27 cellular contexts compared by ENCODE assay signal in the genomic region with DNA sequence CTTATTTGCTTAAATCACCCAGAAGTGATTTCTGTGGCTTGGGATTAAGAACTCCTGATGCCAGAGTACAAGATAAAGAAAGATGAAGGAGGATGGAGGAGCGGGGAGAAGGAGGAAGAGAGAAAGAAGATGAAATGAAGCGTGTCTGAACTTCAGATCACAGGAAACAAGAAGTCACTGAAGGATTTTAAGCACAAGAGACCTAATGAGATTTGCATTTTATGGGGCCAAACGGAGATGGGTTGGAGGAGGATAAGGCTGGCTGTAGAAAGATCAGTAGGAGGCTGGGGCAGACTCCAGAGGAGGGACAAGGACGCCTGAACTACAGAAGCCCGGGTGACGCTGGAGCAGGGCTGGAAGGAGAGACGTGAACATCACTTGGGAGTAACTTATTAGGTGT. TPM values are rescaled to one million over a fixed set of nuclear protein-coding genes. Genes with fewer than 3 reads are reported as not detected.
DNase-seq lines count a peak whose midpoint lies in the region; ATAC-seq and TF ChIP-seq lines count a peak whose summit lies in the region.
"Had no signal": no experiment of that assay in that cellular context is flagged by ENCODE, and none has a peak within 500 bp of the region (broad histone marks: within the 10 kb centered on the region; RNA-seq: fewer than 3 reads in every experiment).

No MANE protein-coding gene starts in this region.

- no peak overlapping the region for H3K4me3 Mint-ChIP-seq in GM23338
- peak overlapping the region; percentile 1 to 83 (median 72) for H3K4me3 Mint-ChIP-seq in naive B cell
- H3K4me3 Mint-ChIP-seq: CD4-positive, alpha-beta T cell; HFFc6 had no signal

- no TSS peak for BruUV-seq in A673 (replicated peaks; lab: Mats Ljungman, UMichigan)

- H3K9me3 ChIP-seq in A673 (ENCODE audit: low read depth, low read length, poor library complexity, severe bottlenecking), result no peaks in the 10 kb centered on the region
- H3K9me3 ChIP-seq in OCI-LY1 (ENCODE audit: low read length), result no peaks in the 10 kb centered on the region
- H3K9me3 ChIP-seq: Caco-2 had no signal

- POLR2A ChIA-PET in A673 (lab: Charles Lee; ENCODE audit: low non-redundant PET), result no interaction called here

- H3K27ac Mint-ChIP-seq in GM23338, result no peak overlapping the region
- peak overlapping the region in 3 of 6 donors; percentile 6 to 83 (median 17) for H3K27ac Mint-ChIP-seq in naive B cell
- H3K27ac Mint-ChIP-seq: CD4-positive, alpha-beta T cell; HFFc6 had no signal

- intact Hi-C loops in A673 (cut with micrococcal nuclease; ENCODE audit: unreplicated experiment), result no loop called here

- peaks cover 25% of the 10 kb centered on the region for H3K4me1 ChIP-seq in A673 (ENCODE audit: insufficient read depth, low read length, poor library complexity, severe bottlenecking)
- H3K4me1 ChIP-seq in GM23338 (ENCODE audit: insufficient read depth), result peaks cover 18% of the 10 kb centered on the region
- peaks cover 29% of the 10 kb centered on the region for H3K4me1 ChIP-seq in OCI-LY1 (ENCODE audit: insufficient read depth, low read length, severe bottlenecking)

- peaks cover 4% of the 10 kb centered on the region; the same call in 1 of the 2 replicates for H3F3A ChIP-seq in GM23338 (replicated peaks; ENCODE audit: low read depth)
- H3F3A ChIP-seq in OCI-LY1 (ENCODE audit: insufficient read depth, low read length), result no peaks in the 10 kb centered on the region

- H3K9me3 Mint-ChIP-seq in GM23338 (peaks cover 7% of the 10 kb centered on the region; the same call in 2 of the 3 replicates), naive B cell (peaks cover 0 to 4% (median 0%) of the 10 kb centered on the region in 7 donors)
- H3K9me3 Mint-ChIP-seq: CD4-positive, alpha-beta T cell; HFFc6 had no signal

- CTCF ChIA-PET in A673 (lab: Charles Lee), result no interaction called here

- H3K4me1 Mint-ChIP-seq in GM23338, result peaks cover 41% of the 10 kb centered on the region
- peaks cover 27 to 52% (median 29%) of the 10 kb centered on the region in 3 donors for H3K4me1 Mint-ChIP-seq in naive B cell

- no peaks in the 10 kb centered on the region for H3K36me3 Mint-ChIP-seq in GM23338 (ENCODE audit: low read depth)
- H3K36me3 Mint-ChIP-seq in naive B cell, result no peaks in the 10 kb centered on the region

- H4K20me1 ChIP-seq in GM23338 (replicated peaks; ENCODE audit: insufficient read depth) (peaks cover under 1% of the 10 kb centered on the region; the same call in 1 of the 2 replicates), OCI-LY1 (ENCODE audit: insufficient read depth, low read length) (no peaks in the 10 kb centered on the region)

- H3K27ac ChIP-seq in A673 (ENCODE audit: low read depth, low read length, poor library complexity, severe bottlenecking) (no peak overlapping the region), GM23338 (ENCODE audit: low read depth) (no peak overlapping the region), OCI-LY1 (ENCODE audit: low read depth, low read length, poor library complexity, severe bottlenecking) (no peak overlapping the region)
- H3K27ac ChIP-seq: 22Rv1 had no signal

- H3K4me3 ChIP-seq in A673 (ENCODE audit: low read depth, low read length, poor library complexity, severe bottlenecking) (no peak overlapping the region), GM23338 (no peak overlapping the region), OCI-LY1 (ENCODE audit: low read depth, low read length, poor library complexity, severe bottlenecking) (no peak overlapping the region), foreskin fibroblast (ENCODE audit: low read depth in 1 of 2, low read length in 2 of 2) (no peak overlapping the region)

- peaks cover 51% of the 10 kb centered on the region for H3K27me3 Mint-ChIP-seq in GM23338 (ENCODE audit: insufficient read depth, low read depth, poor library complexity)
- H3K27me3 Mint-ChIP-seq in naive B cell, result peaks cover 18 to 29% (median 28%) of the 10 kb centered on the region in 3 donors

- H3K4me2 ChIP-seq in GM23338, result peak overlapping the region; percentile 57
- peak overlapping the region; percentile 29; the same call in 1 of the 2 replicates for H3K4me2 ChIP-seq in OCI-LY1 (ENCODE audit: low read length)

- DNase-seq in A673 (ENCODE audit: low spot score) (peak; percentile 52), GM23338 (ENCODE audit: low spot score) (no peak), naive B cell (peak; percentile 35), putamen (ENCODE audit: low spot score) (no peak), foreskin fibroblast (no peak), NCI-H1105 (lab: John Stamatoyannopoulos, UW) (no peak), NCI-H1048 (lab: John Stamatoyannopoulos, UW) (no peak)
- DNase-seq: Caco-2; CD4-positive, alpha-beta T cell; DMS153; EL; HFFc6; NCI-H1092; NCI-H146; NCI-H2029 treated with DMSO at 0.1 percent for 48 hours; NCI-H2171 treated with DMSO at 0.1 percent for 48 hours; NCI-H446 treated with DMSO at 0.1 percent for 48 hours; PC-3; RPMI8226; SHP77 treated with DMSO at 0.1 percent for 48 hours; T-helper 1 cell had no signal

- H3K79me2 ChIP-seq in GM23338 (replicated peaks; ENCODE audit: insufficient read depth), result no peaks in the 10 kb centered on the region
- no peaks in the 10 kb centered on the region for H3K79me2 ChIP-seq in OCI-LY1 (ENCODE audit: insufficient read depth, low read length)

- TF ChIP-seq CTCF in A673 (conservative IDR thresholded peaks at IDR 0.05; ENCODE audit: low read depth, low read length), result no peak
- TF ChIP-seq CTCF in GM23338 (conservative IDR thresholded peaks at IDR 0.05; ENCODE audit: low read depth in 2 of 2), result no peak
- no peak for TF ChIP-seq CTCF in OCI-LY1 (IDR thresholded peaks at IDR 0.05; ENCODE audit: low read length)
- no peak for TF ChIP-seq CTCF in foreskin fibroblast (IDR thresholded peaks at IDR 0.05; ENCODE audit: low read depth, low read length)

- H3K36me3 ChIP-seq in A673 (ENCODE audit: insufficient read depth, low read length, poor library complexity, severe bottlenecking) (no peaks in the 10 kb centered on the region), GM23338 (ENCODE audit: insufficient read depth) (no peaks in the 10 kb centered on the region), OCI-LY1 (ENCODE audit: insufficient read depth, low read length) (no peaks in the 10 kb centered on the region)

- H3K27me3 ChIP-seq in A673 (replicated peaks; ENCODE audit: insufficient read depth, low read depth, low read length, poor library complexity) (peaks cover 20% of the 10 kb centered on the region), GM23338 (ENCODE audit: insufficient read depth) (peaks cover 36% of the 10 kb centered on the region), OCI-LY1 (ENCODE audit: insufficient read depth, low read length) (peaks cover 12% of the 10 kb centered on the region)

- H2AFZ ChIP-seq in GM23338, result no peak overlapping the region
- no peak overlapping the region for H2AFZ ChIP-seq in OCI-LY1 (ENCODE audit: low read length)

- H3K9me2 ChIP-seq in GM23338 (ENCODE audit: insufficient read depth) (no peaks in the 10 kb centered on the region), OCI-LY1 (ENCODE audit: low read depth, low read length) (no peaks in the 10 kb centered on the region)

- H3K9ac ChIP-seq in OCI-LY1 (ENCODE audit: low read length), result no peak overlapping the region; the same call in 1 of the 2 replicates

- ATAC-seq in GM23338 (no peak), naive B cell (ENCODE audit: low read depth in 2 of 2) (peak; percentile 53 to 54)
- ATAC-seq: PC-3, SK-N-SH treated with all-trans-retinoic acid at 6 μM for 48 hours had no signal

TF ChIP-seq in GM23338, 12 proteins besides CTCF, POLR2A, EP300 and RAD21 (continues in another document):
- no peak for TF ChIP-seq CREB1 (CRISPR knock-in tag; IDR thresholded peaks at IDR 0.05; ENCODE audit: low read depth)
- TF ChIP-seq ZNF114 (CRISPR knock-in tag; IDR thresholded peaks at IDR 0.05), result no peak
- TF ChIP-seq EZH2phosphoT487 (IDR thresholded peaks at IDR 0.05; ENCODE audit: unreplicated experiment), result no peak
- no peak for TF ChIP-seq ZNF331 (CRISPR knock-in tag; IDR thresholded peaks at IDR 0.05; ENCODE audit: low read depth)
- no peak for TF ChIP-seq STAT1 (IDR thresholded peaks at IDR 0.05; ENCODE audit: unreplicated experiment)
- no peak for TF ChIP-seq NANOG (IDR thresholded peaks at IDR 0.05; ENCODE audit: borderline replicate concordance)
- TF ChIP-seq EZH2 (IDR thresholded peaks at IDR 0.05; ENCODE audit: low read depth, unreplicated experiment), result no peak
- TF ChIP-seq JUNB (IDR thresholded peaks at IDR 0.05; ENCODE audit: unreplicated experiment), result no peak
- no peak for TF ChIP-seq POLR2AphosphoS5 (IDR thresholded peaks at IDR 0.05; ENCODE audit: low read depth)

RNA-seq across cellular contexts. Expression of gene EIF4E1B, which starts 3.2 kb away (rescaled TPM):
- total RNA-seq in A673 (2021), result not detected in 2 replicates
- total RNA-seq in GM23338 (2014; rRNA removed; shearing (Covaris generic)), result 0.17 TPM in 1 of 2 replicates, not detected in the other
- polyA plus RNA-seq in GM23338 (2016; fragmentation: Nextera tagmentation; extraction: Ambion mirVana) (0.10 TPM in 1 of 2 replicates, not detected in the other), naive B cell (ENCODE audit: low read depth in 6 of 6) (not detected)
- total RNA-seq: Caco-2; CD4-positive, alpha-beta T cell; HFFc6; HT-29; MCF 10A; PC-3 had no signal
- polyA plus RNA-seq: AG04450 had no signal

RNA-seq across cellular contexts. Expression of gene SNCB, which starts 3.3 kb away (rescaled TPM):
- not detected in 2 replicates for total RNA-seq in A673 (2021)
- 1.8 and 3.6 TPM in 2 replicates for total RNA-seq in GM23338 (2014; rRNA removed; shearing (Covaris generic))
- polyA plus RNA-seq in GM23338 (2016; fragmentation: Nextera tagmentation; extraction: Ambion mirVana), result 13.5 and 13.8 TPM in 2 replicates
- polyA plus RNA-seq in naive B cell (ENCODE audit: low read depth in 6 of 6), result 1 to 10 TPM in 3 of 6 donors, under 1 TPM in 2, not detected in 1; 0.34 to 1.1 (median 1.0) TPM
- total RNA-seq: Caco-2; CD4-positive, alpha-beta T cell; HFFc6; HT-29; MCF 10A had no signal

RNA-seq across cellular contexts. Expression of gene TSPAN17, which starts 13.6 kb away (rescaled TPM):
- total RNA-seq in A673 (2021), result 23.3 and 27.8 TPM in 2 replicates
- total RNA-seq in GM23338 (2014; rRNA removed; shearing (Covaris generic)), result 51.0 and 52.1 TPM in 2 replicates
- polyA plus RNA-seq in GM23338 (2016; fragmentation: Nextera tagmentation; extraction: Ambion mirVana), result 11.7 TPM in 2 replicates
- 10 to 100 TPM; 11.9 to 22.8 (median 18.5) TPM for polyA plus RNA-seq in naive B cell (ENCODE audit: low read depth in 6 of 6)

RNA-seq across cellular contexts. Expression of gene GPRIN1, which starts 23.7 kb away (rescaled TPM):
- total RNA-seq in A673 (2021), result 16.7 and 18.9 TPM in 2 replicates
- total RNA-seq in GM23338 (2014; rRNA removed; shearing (Covaris generic)), result 11.7 and 14.6 TPM in 2 replicates
- polyA plus RNA-seq in GM23338 (2016; fragmentation: Nextera tagmentation; extraction: Ambion mirVana), result 3.8 and 4.4 TPM in 2 replicates
- under 1 TPM in 5 of 6 donors, not detected in 1; 0.08 to 0.65 (median 0.16) TPM for polyA plus RNA-seq in naive B cell (ENCODE audit: low read depth in 6 of 6)

Comparison
In these comparisons a context has a peak if more than half of its experiments do, and no peak if none do; other contexts are left out.
1. DNase-seq: peak in A673 (single experiment) and naive B cell (single experiment); none in GM23338 (single experiment), putamen (single experiment), foreskin fibroblast (0 of 2), NCI-H1105 (single experiment) and NCI-H1048 (single experiment).